In genomic region chr10:71534552-71535158, GRCh38 we compare ENCODE assay signal across 2 cellular contexts.
TF ChIP-seq lines count a peak whose summit lies in the region.

No MANE protein-coding gene starts in this region.

TF ChIP-seq in liver, 16 proteins besides CTCF, POLR2A, EP300 and RAD21 (continued from another document):
- TF ChIP-seq, protein P1, sequence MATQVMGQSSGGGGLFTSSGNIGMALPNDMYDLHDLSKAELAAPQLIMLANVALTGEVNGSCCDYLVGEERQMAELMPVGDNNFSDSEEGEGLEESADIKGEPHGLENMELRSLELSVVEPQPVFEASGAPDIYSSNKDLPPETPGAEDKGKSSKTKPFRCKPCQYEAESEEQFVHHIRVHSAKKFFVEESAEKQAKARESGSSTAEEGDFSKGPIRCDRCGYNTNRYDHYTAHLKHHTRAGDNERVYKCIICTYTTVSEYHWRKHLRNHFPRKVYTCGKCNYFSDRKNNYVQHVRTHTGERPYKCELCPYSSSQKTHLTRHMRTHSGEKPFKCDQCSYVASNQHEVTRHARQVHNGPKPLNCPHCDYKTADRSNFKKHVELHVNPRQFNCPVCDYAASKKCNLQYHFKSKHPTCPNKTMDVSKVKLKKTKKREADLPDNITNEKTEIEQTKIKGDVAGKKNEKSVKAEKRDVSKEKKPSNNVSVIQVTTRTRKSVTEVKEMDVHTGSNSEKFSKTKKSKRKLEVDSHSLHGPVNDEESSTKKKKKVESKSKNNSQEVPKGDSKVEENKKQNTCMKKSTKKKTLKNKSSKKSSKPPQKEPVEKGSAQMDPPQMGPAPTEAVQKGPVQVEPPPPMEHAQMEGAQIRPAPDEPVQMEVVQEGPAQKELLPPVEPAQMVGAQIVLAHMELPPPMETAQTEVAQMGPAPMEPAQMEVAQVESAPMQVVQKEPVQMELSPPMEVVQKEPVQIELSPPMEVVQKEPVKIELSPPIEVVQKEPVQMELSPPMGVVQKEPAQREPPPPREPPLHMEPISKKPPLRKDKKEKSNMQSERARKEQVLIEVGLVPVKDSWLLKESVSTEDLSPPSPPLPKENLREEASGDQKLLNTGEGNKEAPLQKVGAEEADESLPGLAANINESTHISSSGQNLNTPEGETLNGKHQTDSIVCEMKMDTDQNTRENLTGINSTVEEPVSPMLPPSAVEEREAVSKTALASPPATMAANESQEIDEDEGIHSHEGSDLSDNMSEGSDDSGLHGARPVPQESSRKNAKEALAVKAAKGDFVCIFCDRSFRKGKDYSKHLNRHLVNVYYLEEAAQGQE (IDR thresholded peaks at IDR 0.05), result peak; percentile 45

TF ChIP-seq in HepG2, 621 proteins besides CTCF, POLR2A, EP300 and RAD21 (continued from another document):
- TF ChIP-seq AGO1 (IDR thresholded peaks at IDR 0.05; ENCODE audit: low read depth, low read length, poor library complexity, severe bottlenecking) (no peak), FOXJ3 (CRISPR knock-in tag; IDR thresholded peaks at IDR 0.05; ENCODE audit: borderline replicate concordance) (no peak), ZNF503 (CRISPR knock-in tag; IDR thresholded peaks at IDR 0.05) (no peak), BCL6 (CRISPR knock-in tag; IDR thresholded peaks at IDR 0.05) (no peak), ZNF7 (CRISPR knock-in tag; IDR thresholded peaks at IDR 0.05) (no peak), DPF2 (CRISPR knock-in tag; IDR thresholded peaks at IDR 0.05; ENCODE audit: borderline replicate concordance, low read depth) (no peak), CEBPG (CRISPR knock-in tag; IDR thresholded peaks at IDR 0.05) (no peak), SKI (IDR thresholded peaks at IDR 0.05; ENCODE audit: partially characterized antibody) (no peak)
